ENCODE assay signal across 10 cellular contexts in the genomic region with DNA sequence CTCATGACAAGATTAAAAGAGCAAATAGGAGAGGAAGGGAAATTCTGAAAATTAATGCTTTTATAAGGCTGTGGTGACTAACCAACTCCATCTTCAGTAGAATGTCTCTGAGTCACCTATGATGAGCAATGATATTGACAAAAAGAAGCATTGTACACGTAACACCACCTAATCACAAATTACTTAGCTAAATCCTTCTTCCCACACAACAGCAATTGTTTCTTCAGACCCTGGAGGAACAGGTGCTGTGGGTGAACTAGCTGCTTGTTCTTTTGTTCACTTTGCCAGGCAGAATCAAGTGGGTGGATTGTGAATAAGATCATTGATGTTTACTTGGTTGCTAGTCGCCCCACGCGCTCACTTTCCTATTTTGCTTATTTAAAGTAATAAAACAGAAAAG.
A peak's percentile ranks its signal among the peaks of the same experiment; 100 is the strongest.
DNase-seq lines count a peak whose midpoint lies in the region; ATAC-seq, FAIRE-seq and TF ChIP-seq lines count a peak whose summit lies in the region.
"Had no signal": no experiment of that assay in that cellular context is flagged by ENCODE, and none has a peak within 500 bp of the region (broad histone marks: within the 10 kb centered on the region; RNA-seq: fewer than 3 reads in every experiment).

No MANE protein-coding gene starts in this region.

- TF ChIP-seq POLR2A in H54 (IDR thresholded peaks at IDR 0.05; ENCODE audit: low read depth, low read length) (no peak), esophagus squamous epithelium (IDR thresholded peaks at IDR 0.05) (no peak), ovary (IDR thresholded peaks at IDR 0.05) (no peak)

- DNase-seq in H54 (ENCODE audit: insufficient read length, low spot score) (no peak), PC-3 (peak; percentile 92), esophagus squamous epithelium (lab: John Stamatoyannopoulos, UW) (no peak), smooth muscle cell (lab: John Stamatoyannopoulos, UW; ENCODE audit: unreplicated experiment) (no peak), immature natural killer cell (no peak), ovary (no peak), DMS 273 treated with DMSO at 0.1 percent for 48 hours (lab: John Stamatoyannopoulos, UW) (no peak)
- DNase-seq: adrenal gland had no signal

- no peak for TF ChIP-seq CTCF in PC-3 (conservative IDR thresholded peaks at IDR 0.05; ENCODE audit: low read depth, low read length)
- TF ChIP-seq CTCF in esophagus squamous epithelium (IDR thresholded peaks at IDR 0.05): no peak
- no peak for TF ChIP-seq CTCF in smooth muscle cell (IDR thresholded peaks at IDR 0.05; ENCODE audit: borderline replicate concordance, insufficient read depth, poor library complexity, severe bottlenecking)
- no peak for TF ChIP-seq CTCF in ovary (IDR thresholded peaks at IDR 0.05)

- peak overlapping the region; percentile 28; the same call in 1 of the 2 replicates for H2AFZ ChIP-seq in PC-3 (ENCODE audit: low read length)
- no peak overlapping the region for H2AFZ ChIP-seq in smooth muscle cell (ENCODE audit: low read depth)

- H3K4me2 ChIP-seq in PC-3 (ENCODE audit: low read length): peak overlapping the region; percentile 80
- H3K4me2 ChIP-seq in smooth muscle cell: peak overlapping the region; percentile 24

- no peak overlapping the region for H3K27ac Mint-ChIP-seq in immature natural killer cell

- H3K9me2 ChIP-seq in PC-3 (replicated peaks; ENCODE audit: low read length): no peaks in the 10 kb centered on the region

- no peaks in the 10 kb centered on the region for H3K27me3 ChIP-seq in PC-3 (ENCODE audit: low read length)
- H3K27me3 ChIP-seq in esophagus squamous epithelium: no peaks in the 10 kb centered on the region
- no peaks in the 10 kb centered on the region for H3K27me3 ChIP-seq in smooth muscle cell (ENCODE audit: low read depth)
- H3K27me3 ChIP-seq in ovary: no peaks in the 10 kb centered on the region
- H3K27me3 ChIP-seq: adrenal gland had no signal

- BruUV-seq in PC-3 (replicated peaks; lab: Mats Ljungman, UMichigan): no TSS peak

- no peaks in the 10 kb centered on the region for H3K9me3 Mint-ChIP-seq in immature natural killer cell
- H3K9me3 Mint-ChIP-seq: mesothelial cell of epicardium had no signal

- ATAC-seq in PC-3 (peak; percentile 88), GM19397 (IDR thresholded peaks at IDR 0.05; ENCODE audit: unreplicated experiment) (no peak)

- no peak overlapping the region for H3K4me3 Mint-ChIP-seq in immature natural killer cell
- H3K4me3 Mint-ChIP-seq: mesothelial cell of epicardium had no signal

- H3K27ac ChIP-seq in PC-3 (ENCODE audit: low read length) (peak overlapping the region; percentile 100), esophagus squamous epithelium (peak overlapping the region; percentile 44 to 80 (median 69)), smooth muscle cell (ENCODE audit: low read depth) (peak overlapping the region; percentile 90), ovary (peak overlapping the region in 1 of 2 donors; percentile 35)

- peaks cover 0 to 4% (median 1%) of the 10 kb centered on the region in 3 donors for H3K27me3 Mint-ChIP-seq in immature natural killer cell (ENCODE audit: low read depth in 3 of 3)

- H3K4me1 Mint-ChIP-seq in immature natural killer cell: peaks cover 2 to 6% of the 10 kb centered on the region in 2 donors

- POLR2A ChIA-PET in PC-3 (lab: Charles Lee; ENCODE audit: unreplicated experiment): interaction anchor here (0.5 to 0.6 kb wide), 2 partner anchors 21 to 22 kb away, joined by 4 to 5 read pairs; no protein-coding TSS in a partner anchor

- H3K36me3 Mint-ChIP-seq in immature natural killer cell: no peaks in the 10 kb centered on the region
- H3K36me3 Mint-ChIP-seq: mesothelial cell of epicardium had no signal

- H3F3A ChIP-seq in PC-3 (ENCODE audit: low read length, unreplicated experiment): peaks cover 5% of the 10 kb centered on the region
- H3F3A ChIP-seq in smooth muscle cell (ENCODE audit: low read depth): peaks cover 6% of the 10 kb centered on the region

- WGBS in esophagus squamous epithelium, 2 donors: 38 to 46% methylated on average over 4 of the region's 4 CpGs
- WGBS in smooth muscle cell (ENCODE audit: low lambda C conversion rate): 79% methylated on average over 4 of the region's 4 CpGs
- WGBS in ovary, 3 donors: 85 to 86% (median 85%) methylated on average over 4 of the region's 4 CpGs

- peak overlapping the region; percentile 23; the same call in 1 of the 2 replicates for H3K4me3 ChIP-seq in PC-3 (ENCODE audit: low read length)
- no peak overlapping the region for H3K4me3 ChIP-seq in esophagus squamous epithelium
- H3K4me3 ChIP-seq in smooth muscle cell: no peak overlapping the region
- no peak overlapping the region for H3K4me3 ChIP-seq in ovary
- H3K4me3 ChIP-seq: adrenal gland had no signal

- TF ChIP-seq EP300 in ovary (IDR thresholded peaks at IDR 0.05): no peak

- H3K36me3 ChIP-seq in PC-3 (ENCODE audit: low read depth, low read length) (no peaks in the 10 kb centered on the region), esophagus squamous epithelium (no peaks in the 10 kb centered on the region), smooth muscle cell (ENCODE audit: low read depth) (no peaks in the 10 kb centered on the region), ovary (no peaks in the 10 kb centered on the region)
- H3K36me3 ChIP-seq: adrenal gland had no signal

- CTCF ChIA-PET in PC-3 (lab: Charles Lee): interaction anchor here (0.6 kb wide), 1 partner anchor 514 kb away, joined by 3 read pairs; no protein-coding TSS in a partner anchor

- no peaks in the 10 kb centered on the region for H3K9me3 ChIP-seq in PC-3 (ENCODE audit: low read length)
- H3K9me3 ChIP-seq in esophagus squamous epithelium: no peaks in the 10 kb centered on the region
- no peaks in the 10 kb centered on the region for H3K9me3 ChIP-seq in smooth muscle cell (replicated peaks; ENCODE audit: low read depth)
- no peaks in the 10 kb centered on the region for H3K9me3 ChIP-seq in ovary
- H3K9me3 ChIP-seq: adrenal gland had no signal

- H3K9ac ChIP-seq in PC-3 (ENCODE audit: low read length) (peak overlapping the region; percentile 91), smooth muscle cell (ENCODE audit: low read depth) (peak overlapping the region; percentile 76)

- H3K79me2 ChIP-seq in PC-3 (ENCODE audit: low read length) (no peaks in the 10 kb centered on the region), smooth muscle cell (ENCODE audit: low read depth) (no peaks in the 10 kb centered on the region)

- intact Hi-C loops in PC-3 (cut with micrococcal nuclease): loop anchor here (1.0 to 10.0 kb wide), 3 partner anchors 22 to 316 kb away; a partner anchor contains a TSS
- intact Hi-C loops in esophagus squamous epithelium (cut with DNase I): no loop called here
- intact Hi-C loops in ovary (cut with DNase I): no loop called here

- H3K4me1 ChIP-seq in PC-3 (ENCODE audit: insufficient read depth, low read length) (peaks cover 30% of the 10 kb centered on the region), esophagus squamous epithelium (peaks cover 9 to 44% (median 27%) of the 10 kb centered on the region in 3 donors), smooth muscle cell (ENCODE audit: low read depth) (peaks cover 21% of the 10 kb centered on the region), ovary (ENCODE audit: insufficient read depth) (peaks cover 17% of the 10 kb centered on the region)

- H4K20me1 ChIP-seq in PC-3 (ENCODE audit: low read length) (no peaks in the 10 kb centered on the region), smooth muscle cell (ENCODE audit: low read depth) (no peaks in the 10 kb centered on the region)

- FAIRE-seq in H54 (lab: Jason Lieb, UNC): peak; percentile 84
